Comparison of ENCODE assay signal across 33 cellular contexts in genomic region chr7:128204455-128204854, GRCh38. TPM values are rescaled to one million over a fixed set of nuclear protein-coding genes. Genes with fewer than 3 reads are reported as not detected.
"Had no signal": no experiment of that assay in that cellular context is flagged by ENCODE, and none has a peak within 500 bp of the region (broad histone marks: within the 10 kb centered on the region; RNA-seq: fewer than 3 reads in every experiment).

No MANE protein-coding gene starts in this region.

- H3K4me1 ChIP-seq: foreskin keratinocyte had no signal

- ATAC-seq: activated CD4-positive, alpha-beta T cell treated with anti-CD3 and anti-CD28 coated beads for 36 hours; activated CD8-positive, alpha-beta T cell treated with anti-CD3 and anti-CD28 coated beads, Interleukin-2, amount 10 ng/mL, durations not matched to agents 7 days and 5 days; activated T-cell treated with anti-CD3 and anti-CD28 coated beads, Interleukin-2, amount 50 U/mL, for 4 hours; activated T-helper 17 cell treated with anti-CD3 and anti-CD28 coated beads, Interleukin-2, amount 50 U/mL, for 72 hours; body of pancreas; foreskin keratinocyte; heart right ventricle; T-helper 17 cell had no signal

- H3K4me3 ChIP-seq: adrenal gland, body of pancreas, esophagus muscularis mucosa, gastrocnemius medialis, heart right ventricle had no signal

- H3K27ac ChIP-seq: adrenal gland, body of pancreas, esophagus muscularis mucosa, foreskin keratinocyte, gastrocnemius medialis, heart right ventricle had no signal

- H3K27me3 ChIP-seq: body of pancreas had no signal

- DNase-seq: activated CD4-positive, alpha-beta memory T cell treated with anti-CD3 and anti-CD28 coated beads for 36 hours; activated CD4-positive, alpha-beta T cell treated with anti-CD3 and anti-CD28 coated beads for 36 hours; activated CD4-positive, alpha-beta T cell treated with anti-CD3 and anti-CD28 coated beads, Interleukin-2, amount 10 ng/mL, durations not matched to agents 24 days and 14 days; activated CD4-positive, CD25-positive, alpha-beta regulatory T cell; activated CD4-positive, CD25-positive, alpha-beta regulatory T cell treated with anti-CD3 and anti-CD28 coated beads, Interleukin-2, amount 50 U/mL, for 72 hours; activated CD8-positive, alpha-beta T cell treated with anti-CD3 and anti-CD28 coated beads, Interleukin-2, amount 10 ng/mL, durations not matched to agents 7 days and 5 days; activated effector memory CD4-positive, alpha-beta T cell treated with Interleukin-2 at 50 U/mL for 16 hours; activated gamma-delta T cell treated with Interleukin-2 at 50 U/mL for 16 hours; activated naive CD4-positive, alpha-beta T cell treated with anti-CD3 and anti-CD28 coated beads, Interleukin-2, amount 50 U/mL, for 16 hours; activated naive CD4-positive, alpha-beta T cell treated with Interleukin-2 at 50 U/mL for 16 hours; activated T-cell treated with anti-CD3 and anti-CD28 coated beads, Interleukin-2, amount 50 U/mL, for 4 hours; amygdala; aorta; caudate nucleus; cortex of kidney; dermis blood vessel endothelial cell; effector CD8-positive, alpha-beta T cell; foreskin keratinocyte; gastrocnemius medialis; heart right ventricle; T-helper 1 cell; T-helper 17 cell; T1000 had no signal

- H3K36me3 ChIP-seq: adrenal gland, esophagus muscularis mucosa, gastrocnemius medialis, heart right ventricle had no signal

- FAIRE-seq: colon, endometrium had no signal

- H3K9me3 ChIP-seq: adrenal gland, body of pancreas, esophagus muscularis mucosa, gastrocnemius medialis, heart right ventricle had no signal

RNA-seq across cellular contexts. Expression of gene LEP, which starts 36.6 kb away (rescaled TPM):
- total RNA-seq: activated CD4-positive, alpha-beta memory T cell treated with anti-CD3 and anti-CD28 coated beads for 36 hours; activated CD4-positive, alpha-beta T cell treated with anti-CD3 and anti-CD28 coated beads for 36 hours; activated CD4-positive, alpha-beta T cell treated with anti-CD3 and anti-CD28 coated beads, Interleukin-2, amount 10 ng/mL, durations not matched to agents 24 days and 14 days; activated CD8-positive, alpha-beta memory T cell treated with anti-CD3 and anti-CD28 coated beads for 36 hours; activated CD8-positive, alpha-beta T cell treated with anti-CD3 and anti-CD28 coated beads, Interleukin-2, amount 10 ng/mL, durations not matched to agents 7 days and 5 days; activated T-cell treated with anti-CD3 and anti-CD28 coated beads, Interleukin-2, amount 50 U/mL, for 4 hours; activated T-helper 17 cell treated with anti-CD3 and anti-CD28 coated beads, Interleukin-2, amount 50 U/mL, for 72 hours; chondrocyte; dermis blood vessel endothelial cell; epithelial cell of proximal tubule; esophagus muscularis mucosa; foreskin keratinocyte; glomerular endothelial cell; T-helper 17 cell had no signal
- polyA plus RNA-seq: foreskin keratinocyte had no signal
